In the genomic region with DNA sequence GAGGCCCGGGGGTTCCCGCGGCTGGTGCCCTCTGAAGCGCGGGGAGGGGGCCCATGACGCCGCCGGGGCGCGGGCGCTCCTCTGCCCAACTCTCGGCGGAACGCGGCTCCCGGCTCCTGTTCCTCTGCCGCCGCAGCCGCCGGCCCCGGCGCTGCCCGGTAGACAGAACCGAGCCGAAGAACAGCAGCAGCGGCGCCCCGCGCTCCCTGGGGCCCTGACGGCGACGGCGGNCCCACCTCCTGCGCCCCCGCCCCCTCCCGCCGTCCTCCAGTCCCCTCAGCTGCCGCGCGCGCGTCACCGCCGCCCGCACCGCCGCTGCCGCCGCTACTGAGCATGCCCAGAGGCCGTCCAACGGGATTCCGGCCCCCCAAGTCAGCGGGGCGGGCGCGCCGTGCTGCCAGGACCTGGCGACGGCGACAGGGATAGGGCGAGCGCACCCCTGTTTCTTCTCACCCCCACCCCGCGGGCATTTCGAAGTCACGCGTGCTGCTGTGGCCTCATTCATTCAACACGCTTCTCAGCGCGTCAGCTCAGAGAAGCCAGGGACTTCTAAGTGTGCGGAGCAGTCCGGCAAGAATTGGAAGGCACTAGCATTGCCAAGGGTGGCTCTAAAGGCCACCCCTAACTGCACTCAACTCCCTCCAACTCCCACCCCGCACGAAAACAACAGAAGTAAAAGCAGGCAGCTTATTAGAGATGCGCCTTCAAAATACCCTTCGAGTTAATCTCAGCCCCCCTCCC, we compare ENCODE assay signal across 8 cellular contexts. TPM values are rescaled to one million over a fixed set of nuclear protein-coding genes. Genes with fewer than 3 reads are reported as not detected.
A peak's percentile ranks its signal among the peaks of the same experiment; 100 is the strongest.
DNase-seq lines count a peak whose midpoint lies in the region; ATAC-seq and TF ChIP-seq lines count a peak whose summit lies in the region.

Gene IPMK, minus strand, starts transcription at position 182 of the 741 bp plus-strand sequence. CDS start 283 bp downstream, outside the sequence.

- H3K9ac ChIP-seq in mesendoderm (ENCODE audit: low read length): peak within 1 kb of the TSS; percentile 82

- H3K27me3 Mint-ChIP-seq in CD4-positive, alpha-beta T cell: no peaks in the 10 kb centered on the region

- H2BK5ac ChIP-seq in mesendoderm (ENCODE audit: low read length): peak within 1 kb of the TSS; percentile 73

- CTCF ChIA-PET in CD4-positive, alpha-beta T cell (lab: Charles Lee): interaction anchor here (1.8 kb wide), 2 partner anchors 23 to 1639 kb away, joined by 4 to 7 read pairs; partner anchors contain the start of gene CCDC6
- CTCF ChIA-PET in activated CD8-positive, alpha-beta memory T cell treated with anti-CD3 and anti-CD28 coated beads for 36 hours (lab: Charles Lee): interaction anchor here (1.2 to 1.5 kb wide), 2 partner anchors 26 to 91 kb away, joined by 3 to 4 read pairs; no protein-coding TSS in a partner anchor

- ATAC-seq in CD4-positive, alpha-beta T cell (ENCODE audit: poor library complexity): peak; percentile 63
- ATAC-seq in GM19452 (IDR thresholded peaks at IDR 0.05; ENCODE audit: unreplicated experiment) (peak; percentile 59), HG03571 (IDR thresholded peaks at IDR 0.05; ENCODE audit: unreplicated experiment) (peak; percentile 53)

- no peak within 1 kb of the TSS for H2BK120ac ChIP-seq in mesendoderm (ENCODE audit: low read depth, low read length)

- H3K36me3 Mint-ChIP-seq in CD4-positive, alpha-beta T cell (ENCODE audit: low read depth): peaks cover 23% of the 10 kb centered on the region

- no peak within 1 kb of the TSS for H2BK15ac ChIP-seq in mesendoderm (replicated peaks; ENCODE audit: low read depth)

- H3K23ac ChIP-seq in mesendoderm (ENCODE audit: low read length): peak within 1 kb of the TSS; percentile 97

- H4K5ac ChIP-seq in mesendoderm (ENCODE audit: low read length): no peak within 1 kb of the TSS

- no peaks in the 10 kb centered on the region for H3K9me3 ChIP-seq in CD4-positive, alpha-beta T cell (ENCODE audit: control insufficient read depth, low read length)
- H3K9me3 ChIP-seq in effector memory CD4-positive, alpha-beta T cell (ENCODE audit: control insufficient read depth, low read length): no peaks in the 10 kb centered on the region

- H2AK5ac ChIP-seq in mesendoderm (ENCODE audit: low read length): no peak within 1 kb of the TSS

- peaks cover 2% of the 10 kb centered on the region for H3K79me1 ChIP-seq in mesendoderm (ENCODE audit: low read length)

- H4K8ac ChIP-seq in mesendoderm (ENCODE audit: low read depth, low read length): no peak within 1 kb of the TSS

- TF ChIP-seq CTCF in CD4-positive, alpha-beta T cell (IDR thresholded peaks at IDR 0.05): no peak

- peak within 1 kb of the TSS; percentile 81 for H3K27ac ChIP-seq in CD4-positive, alpha-beta T cell (ENCODE audit: low read depth, low read length)
- peak within 1 kb of the TSS; percentile 75 for H3K27ac ChIP-seq in effector memory CD4-positive, alpha-beta T cell (ENCODE audit: insufficient read depth, low read length, poor library complexity, severe bottlenecking)
- H3K27ac ChIP-seq in mesendoderm (ENCODE audit: low read depth, low read length): peak within 1 kb of the TSS; percentile 81

- peaks cover 16% of the 10 kb centered on the region for H3K79me2 ChIP-seq in mesendoderm (ENCODE audit: control insufficient read depth, insufficient read depth, low read length)

- no peaks in the 10 kb centered on the region for H3K4me1 ChIP-seq in effector memory CD4-positive, alpha-beta T cell (ENCODE audit: control insufficient read depth, insufficient read depth, low read length, poor library complexity, severe bottlenecking)
- H3K4me1 ChIP-seq in mesendoderm (ENCODE audit: control insufficient read depth, low read depth, low read length): no peaks in the 10 kb centered on the region

- H3K4me1 Mint-ChIP-seq in CD4-positive, alpha-beta T cell (ENCODE audit: low read depth): peaks cover 49% of the 10 kb centered on the region

- H3K4me2 ChIP-seq in mesendoderm (ENCODE audit: low read length): peak within 1 kb of the TSS; percentile 86

- H3K4me3 ChIP-seq in effector memory CD4-positive, alpha-beta T cell (ENCODE audit: insufficient read depth, low read depth, low read length, poor library complexity, severe bottlenecking): peak within 1 kb of the TSS; percentile 83
- peak within 1 kb of the TSS; percentile 72 for H3K4me3 ChIP-seq in mesendoderm (ENCODE audit: low read length)

- peak; percentile 86 to 97 (median 92) for DNase-seq in CD4-positive, alpha-beta T cell
- peak; percentile 77 for DNase-seq in NK-92 (lab: John Stamatoyannopoulos, UW; ENCODE audit: unreplicated experiment)
- peak; percentile 93 to 96 (median 95) for DNase-seq in effector memory CD4-positive, alpha-beta T cell
- peak; percentile 94 for DNase-seq in mesendoderm
- peak; percentile 90 for DNase-seq in stimulated activated CD8-positive, alpha-beta memory T cell treated with anti-CD3 and anti-CD28 coated beads, Interleukin-15, amount 100 ng/mL, for 1 hour (ENCODE audit: low read depth)

- no peaks in the 10 kb centered on the region for H3K27me3 ChIP-seq in CD4-positive, alpha-beta T cell (ENCODE audit: control insufficient read depth, insufficient read depth, low read length)
- H3K27me3 ChIP-seq in effector memory CD4-positive, alpha-beta T cell (replicated peaks; ENCODE audit: control insufficient read depth, insufficient read depth, low read length, poor library complexity, severe bottlenecking): no peaks in the 10 kb centered on the region
- H3K27me3 ChIP-seq in mesendoderm (ENCODE audit: insufficient read depth, low read length, poor library complexity): no peaks in the 10 kb centered on the region

- peak within 1 kb of the TSS; percentile 96 for H3K56ac ChIP-seq in mesendoderm (ENCODE audit: low read length)

- POLR2A ChIA-PET in CD4-positive, alpha-beta T cell (lab: Charles Lee): interaction anchor here (1.0 to 4.5 kb wide), 5 partner anchors 12 to 1639 kb away, joined by 4 to 78 read pairs (median 9); partner anchors contain the start of genes CCDC6, TFAM and UBE2D1
- POLR2A ChIA-PET in activated CD8-positive, alpha-beta memory T cell treated with anti-CD3 and anti-CD28 coated beads for 36 hours (lab: Charles Lee): interaction anchor here (0.5 to 2.0 kb wide), 5 partner anchors 18 to 117 kb away, joined by 3 to 11 read pairs (median 7); partner anchors contain the start of gene UBE2D1

- no peaks in the 10 kb centered on the region for H3K9me3 Mint-ChIP-seq in CD4-positive, alpha-beta T cell

- WGBS in mesendoderm (ENCODE audit: extremely low coverage, insufficient coverage, low lambda C conversion rate): no CpG with 5 or more reads among the region's 76 CpGs

- peak within 1 kb of the TSS; percentile 91 for H3K18ac ChIP-seq in mesendoderm (ENCODE audit: low read length)

- peak within 1 kb of the TSS; percentile 91 for H3K27ac Mint-ChIP-seq in CD4-positive, alpha-beta T cell

- H3K4ac ChIP-seq in mesendoderm (ENCODE audit: low read depth, low read length): no peak within 1 kb of the TSS

- intact Hi-C loops in CD4-positive, alpha-beta T cell (cut with DNase I, micrococcal nuclease): loop anchor here (2.0 to 10.0 kb wide), 5 partner anchors 23 to 1637 kb away; partner anchors contain the start of gene CCDC6 (in 1 of the 2)

- no peaks in the 10 kb centered on the region for H3K36me3 ChIP-seq in effector memory CD4-positive, alpha-beta T cell (ENCODE audit: control insufficient read depth, insufficient read depth, low read length)
- no peaks in the 10 kb centered on the region for H3K36me3 ChIP-seq in mesendoderm (ENCODE audit: control insufficient read depth, insufficient read depth, low read length)

- peak within 1 kb of the TSS; percentile 96 for H3K4me3 Mint-ChIP-seq in CD4-positive, alpha-beta T cell

RNA-seq across cellular contexts. Expression of gene IPMK, which starts in this region (rescaled TPM):
- total RNA-seq in CD4-positive, alpha-beta T cell: 1 to 10 TPM; 1.4 to 1.5 TPM
- total RNA-seq in activated CD8-positive, alpha-beta memory T cell treated with anti-CD3 and anti-CD28 coated beads for 36 hours: 10 to 100 TPM; 10.6 to 11.3 TPM
- 8.0 TPM for polyA plus RNA-seq in mesendoderm (2013, experiment 1 of 2)
- 8.3 TPM for polyA plus RNA-seq in mesendoderm (2013, experiment 2 of 2)

Comparison
In these comparisons a context has a peak if more than half of its experiments do, and no peak if none do; other contexts are left out.
1. Peak in every context shown above with its lines: DNase-seq, ATAC-seq, H3K4me3 ChIP-seq and H3K27ac ChIP-seq.
2. RNA of gene IPMK (total RNA-seq): 10.6 to 11.3 TPM in activated CD8-positive, alpha-beta memory T cell treated with anti-CD3 and anti-CD28 coated beads for 36 hours; 1.4 to 1.5 TPM in CD4-positive, alpha-beta T cell; every median in the first group is over 4 times any median in the second.